ENCODE assay signal across 27 cellular contexts in the genomic region with DNA sequence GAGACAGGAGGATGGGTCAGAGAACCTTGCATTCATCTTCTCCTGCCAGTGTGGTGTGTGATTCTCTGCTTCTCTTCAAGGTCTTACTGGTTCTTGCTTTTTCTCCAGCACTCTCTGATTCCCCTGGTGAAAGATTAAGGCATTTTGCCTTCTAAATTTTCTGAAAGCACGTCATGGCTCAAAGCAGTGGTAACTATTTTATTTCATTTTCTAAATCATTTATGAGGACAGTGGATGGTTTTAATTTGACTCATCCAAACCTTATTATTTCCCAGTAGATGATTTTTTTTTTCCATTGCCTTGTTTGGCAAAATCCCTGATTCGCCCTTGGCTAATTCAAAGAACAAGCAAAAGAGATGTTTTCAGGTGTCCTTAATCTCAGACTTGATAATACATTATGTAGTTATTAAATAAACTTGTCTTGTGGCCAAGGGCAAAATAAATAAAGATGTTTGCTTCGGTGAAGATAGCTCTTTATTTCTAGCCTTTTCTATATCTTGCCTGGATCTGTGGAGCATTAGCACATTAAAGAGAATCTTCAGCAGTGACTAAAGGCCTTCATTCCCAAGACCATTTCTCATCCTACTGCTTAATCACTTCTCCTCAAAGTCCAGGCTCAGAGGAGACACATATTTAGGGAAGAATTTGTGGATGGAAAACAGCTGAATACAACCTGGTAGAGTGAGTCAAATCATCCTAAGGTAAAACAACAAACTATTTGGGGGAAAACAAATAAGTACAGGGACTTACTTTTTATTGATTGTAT.
DNase-seq lines count a peak whose midpoint lies in the region; ATAC-seq, FAIRE-seq and TF ChIP-seq lines count a peak whose summit lies in the region.
"Had no signal": no experiment of that assay in that cellular context is flagged by ENCODE, and none has a peak within 500 bp of the region (broad histone marks: within the 10 kb centered on the region; RNA-seq: fewer than 3 reads in every experiment).

No MANE protein-coding gene starts in this region.

- peak; percentile 56 for DNase-seq in AG20443 (ENCODE audit: low spot score)
- peak; percentile 70 for DNase-seq in fibroblast of mammary gland (ENCODE audit: low read depth)
- DNase-seq in NCI-H748 (lab: John Stamatoyannopoulos, UW; ENCODE audit: unreplicated experiment) = no peak
- DNase-seq in pancreas = no peak
- no peak for DNase-seq in activated CD4-positive, alpha-beta T cell treated with anti-CD3 and anti-CD28 coated beads for 1 hour
- no peak for DNase-seq in NCI-H510A (lab: John Stamatoyannopoulos, UW)
- DNase-seq: activated CD4-positive, CD25-positive, alpha-beta regulatory T cell treated with anti-CD3 and anti-CD28 coated beads, Interleukin-2, amount 50 U/mL, for 72 hours; activated T-cell treated with anti-CD3 and anti-CD28 coated beads, Interleukin-2, amount 50 U/mL, for 1 hour; adrenal gland; Calu3; kidney; MV-4-11; NCI-H146; PC-9; SHP77 treated with DMSO at 0.1 percent for 48 hours; stimulated activated naive CD8-positive, alpha-beta T cell treated with anti-CD3 and anti-CD28 coated beads, Interleukin-15, amount 100 ng/mL, for 72 hours; T-cell; trophoblast cell had no signal

- H3K9ac ChIP-seq in HUES48 (ENCODE audit: low read depth, low read length) = no peak overlapping the region

- H3K36me3 ChIP-seq in HUES48 (ENCODE audit: control insufficient read depth, insufficient read depth, low read length) (no peaks in the 10 kb centered on the region), pancreas (no peaks in the 10 kb centered on the region)
- H3K36me3 ChIP-seq: adrenal gland, breast epithelium had no signal

- no peak overlapping the region for H3K4me3 ChIP-seq in HUES48 (ENCODE audit: low read depth, low read length)
- no peak overlapping the region for H3K4me3 ChIP-seq in fibroblast of mammary gland (ENCODE audit: control insufficient read depth, low read depth, low read length)
- no peak overlapping the region for H3K4me3 ChIP-seq in skin epidermis
- H3K4me3 ChIP-seq in pancreas = no peak overlapping the region
- H3K4me3 ChIP-seq: A549, adrenal gland, breast epithelium, coronary artery, PC-9 had no signal

- no peak for ATAC-seq in pancreas
- ATAC-seq: A549; esophagus mucosa; natural killer cell treated with Interleukin-12 subunit alpha and Interleukin-12 subunit beta and Interleukin-15 and Interleukin-18, amount 100 ng/mL, for 72 hours; stimulated activated naive CD8-positive, alpha-beta T cell treated with anti-CD3 and anti-CD28 coated beads, Interleukin-15, amount 100 ng/mL, for 72 hours; T-cell had no signal

- whole genome bisulfite sequencing in pancreas, 2 donors = 50 to 57% methylated on average over 3 of the region's 3 CpGs

- intact Hi-C loops in pancreas (cut with DNase I) = no loop called here

- no peak for TF ChIP-seq CTCF in fibroblast of mammary gland (conservative IDR thresholded peaks at IDR 0.05; ENCODE audit: control insufficient read depth, insufficient read depth, low read depth, low read length)
- no peak for TF ChIP-seq CTCF in pancreas (IDR thresholded peaks at IDR 0.05)

- peak overlapping the region; percentile 42 for H3K27ac ChIP-seq in HUES48 (ENCODE audit: low read depth, low read length)
- peak overlapping the region in 12 of 21 experiments; percentile 5 to 81 (median 57) for H3K27ac ChIP-seq in skin epidermis
- no peak overlapping the region for H3K27ac ChIP-seq in pancreas
- H3K27ac ChIP-seq: A549, adrenal gland, C4-2B, coronary artery, PC-9 had no signal

- H3K4me1 ChIP-seq in HUES48 (ENCODE audit: control insufficient read depth, insufficient read depth, low read length) = peaks cover 21% of the 10 kb centered on the region
- no peaks in the 10 kb centered on the region for H3K4me1 ChIP-seq in pancreas
- H3K4me1 ChIP-seq: A549, adrenal gland, breast epithelium had no signal

- H3K9me3 ChIP-seq in HUES48 (ENCODE audit: control insufficient read depth, insufficient read depth, low read length) (no peaks in the 10 kb centered on the region), pancreas (no peaks in the 10 kb centered on the region)
- H3K9me3 ChIP-seq: A549, adrenal gland, breast epithelium had no signal

- H3K27me3 ChIP-seq in HUES48 (ENCODE audit: control insufficient read depth, insufficient read depth, low read length) (no peaks in the 10 kb centered on the region), pancreas (no peaks in the 10 kb centered on the region)
- H3K27me3 ChIP-seq: adrenal gland, breast epithelium had no signal

- no peak for FAIRE-seq in pancreas (lab: Jason Lieb, UNC)
- FAIRE-seq: A549, kidney, TTC549 had no signal

Comparison
In these comparisons a context has a peak if more than half of its experiments do, and no peak if none do; other contexts are left out.
1. DNase-seq: peak in AG20443 (single experiment) and fibroblast of mammary gland (single experiment); none in NCI-H748 (single experiment), pancreas (0 of 6), activated CD4-positive, alpha-beta T cell treated with anti-CD3 and anti-CD28 coated beads for 1 hour (single experiment) and NCI-H510A (single experiment).
2. H3K27ac ChIP-seq: peak in HUES48 (single experiment) and skin epidermis (12 of 21); none in pancreas (0 of 4).